Comparison of ENCODE assay signal across 20 cellular contexts in the genomic region with DNA sequence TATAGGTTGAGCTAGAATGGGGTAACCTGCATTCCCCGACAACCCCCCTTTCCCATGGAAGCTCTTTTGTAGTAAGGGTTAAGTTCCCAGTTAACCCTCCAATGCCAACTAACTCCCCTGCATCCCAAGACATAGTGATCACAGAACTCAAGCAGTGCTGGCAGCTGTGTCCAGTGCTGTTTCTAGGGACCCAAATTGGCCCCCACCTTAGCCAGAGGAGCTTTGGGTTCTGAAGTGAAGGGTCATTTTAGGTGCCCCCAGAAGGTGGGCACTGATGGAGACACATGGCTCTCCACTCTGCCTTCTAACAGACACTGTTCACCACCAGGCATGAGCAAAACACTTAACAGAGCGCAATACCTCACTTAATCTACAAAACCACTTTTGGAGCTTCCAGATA. TPM values are rescaled to one million over a fixed set of nuclear protein-coding genes. Genes with fewer than 3 reads are reported as not detected.
DNase-seq lines count a peak whose midpoint lies in the region; ATAC-seq and TF ChIP-seq lines count a peak whose summit lies in the region.
"Had no signal": no experiment of that assay in that cellular context is flagged by ENCODE, and none has a peak within 500 bp of the region (broad histone marks: within the 10 kb centered on the region; RNA-seq: fewer than 3 reads in every experiment).

No MANE protein-coding gene starts in this region.

- H3K9me3 ChIP-seq in CD4-positive, alpha-beta T cell (ENCODE audit: control insufficient read depth, low read length) = no peaks in the 10 kb centered on the region
- no peaks in the 10 kb centered on the region for H3K9me3 ChIP-seq in CD8-positive, alpha-beta memory T cell (ENCODE audit: low read length)
- H3K9me3 ChIP-seq: BLaER1 treated with 17β-estradiol and CSF1 and Interleukin-3, amounts not matched to agents 10 nM and 100 nM had no signal

- H3K36me3 Mint-ChIP-seq in CD4-positive, alpha-beta T cell (ENCODE audit: low read depth) = peaks cover 45% of the 10 kb centered on the region
- peaks cover 4 to 30% (median 5%) of the 10 kb centered on the region in 3 donors for H3K36me3 Mint-ChIP-seq in CD8-positive, alpha-beta memory T cell
- peaks cover 41% of the 10 kb centered on the region for H3K36me3 Mint-ChIP-seq in stimulated activated effector memory CD8-positive, alpha-beta T cell treated with anti-CD3 and anti-CD28 coated beads, Interleukin-12 subunit alpha, Interleukin-12 subunit beta, amount 100 ng/mL, for 72 hours
- H3K36me3 Mint-ChIP-seq in natural killer cell = peaks cover 8% of the 10 kb centered on the region

- H3K4me1 ChIP-seq in CD8-positive, alpha-beta memory T cell (ENCODE audit: insufficient read depth, low read length) = peaks cover 40% of the 10 kb centered on the region

- no peak for ATAC-seq in CD4-positive, alpha-beta T cell (ENCODE audit: poor library complexity)
- no peak for ATAC-seq in stimulated activated effector memory CD8-positive, alpha-beta T cell treated with anti-CD3 and anti-CD28 coated beads, Interleukin-12 subunit alpha, Interleukin-12 subunit beta, amount 100 ng/mL, for 72 hours
- ATAC-seq in natural killer cell = no peak
- ATAC-seq: HepG2 had no signal

- peaks cover 66% of the 10 kb centered on the region for H3K4me1 Mint-ChIP-seq in CD4-positive, alpha-beta T cell (ENCODE audit: low read depth)
- H3K4me1 Mint-ChIP-seq in CD8-positive, alpha-beta memory T cell = peaks cover 43 to 56% (median 54%) of the 10 kb centered on the region in 3 donors
- H3K4me1 Mint-ChIP-seq in stimulated activated effector memory CD8-positive, alpha-beta T cell treated with anti-CD3 and anti-CD28 coated beads, Interleukin-12 subunit alpha, Interleukin-12 subunit beta, amount 100 ng/mL, for 72 hours = peaks cover 43% of the 10 kb centered on the region
- H3K4me1 Mint-ChIP-seq in natural killer cell = peaks cover 32 to 52% of the 10 kb centered on the region in 2 donors

- H3K36me3 ChIP-seq in CD8-positive, alpha-beta memory T cell (ENCODE audit: insufficient read depth, low read length) = peaks cover 13% of the 10 kb centered on the region

- CTCF ChIA-PET in CD4-positive, alpha-beta T cell (lab: Charles Lee) = no interaction called here
- CTCF ChIA-PET in CD8-positive, alpha-beta memory T cell (lab: Charles Lee) = interaction anchor here (1.6 kb wide), 1 partner anchor 117 kb away, joined by 4 read pairs; no protein-coding TSS in a partner anchor

- peak overlapping the region; percentile 86 for H3K27ac Mint-ChIP-seq in CD4-positive, alpha-beta T cell
- H3K27ac Mint-ChIP-seq in CD8-positive, alpha-beta memory T cell = peak overlapping the region in 5 of 8 donors; percentile 32 to 87 (median 60)
- H3K27ac Mint-ChIP-seq in stimulated activated effector memory CD8-positive, alpha-beta T cell treated with anti-CD3 and anti-CD28 coated beads, Interleukin-12 subunit alpha, Interleukin-12 subunit beta, amount 100 ng/mL, for 72 hours = peak overlapping the region; percentile 91
- H3K27ac Mint-ChIP-seq in natural killer cell = no peak overlapping the region
- H3K27ac Mint-ChIP-seq: H9 had no signal

- H3K27me3 ChIP-seq in CD4-positive, alpha-beta T cell (ENCODE audit: control insufficient read depth, insufficient read depth, low read length) = no peaks in the 10 kb centered on the region
- no peaks in the 10 kb centered on the region for H3K27me3 ChIP-seq in CD8-positive, alpha-beta memory T cell (ENCODE audit: insufficient read depth, low read length, poor library complexity, severe bottlenecking)
- H3K27me3 ChIP-seq: BLaER1 treated with 17β-estradiol and CSF1 and Interleukin-3, amounts not matched to agents 10 nM and 100 nM had no signal

- no peak for TF ChIP-seq CTCF in CD4-positive, alpha-beta T cell (IDR thresholded peaks at IDR 0.05)
- TF ChIP-seq CTCF in natural killer cell (IDR thresholded peaks at IDR 0.05) = no peak

- no peaks in the 10 kb centered on the region for H3K27me3 Mint-ChIP-seq in CD4-positive, alpha-beta T cell
- H3K27me3 Mint-ChIP-seq in CD8-positive, alpha-beta memory T cell = peaks cover 0 to 2% of the 10 kb centered on the region in 2 donors
- no peaks in the 10 kb centered on the region for H3K27me3 Mint-ChIP-seq in natural killer cell (ENCODE audit: low read depth in 2 of 2)

- intact Hi-C loops in CD4-positive, alpha-beta T cell (cut with DNase I, micrococcal nuclease) = loop anchor here (5.0 to 10.0 kb wide), 3 partner anchors 317 to 491 kb away; a partner anchor contains a TSS
- intact Hi-C loops in natural killer cell (cut with micrococcal nuclease) = loop anchor here (5.0 kb wide), 1 partner anchor 97 kb away; no protein-coding TSS in a partner anchor

- no peaks in the 10 kb centered on the region for H3K9me3 Mint-ChIP-seq in CD4-positive, alpha-beta T cell
- H3K9me3 Mint-ChIP-seq in CD8-positive, alpha-beta memory T cell = no peaks in the 10 kb centered on the region
- H3K9me3 Mint-ChIP-seq in stimulated activated effector memory CD8-positive, alpha-beta T cell treated with anti-CD3 and anti-CD28 coated beads, Interleukin-12 subunit alpha, Interleukin-12 subunit beta, amount 100 ng/mL, for 72 hours = no peaks in the 10 kb centered on the region
- no peaks in the 10 kb centered on the region for H3K9me3 Mint-ChIP-seq in natural killer cell
- H3K9me3 Mint-ChIP-seq: H9 had no signal

- no peak overlapping the region for H3K4me3 ChIP-seq in CD8-positive, alpha-beta memory T cell (ENCODE audit: low read length)
- H3K4me3 ChIP-seq: BLaER1 treated with 17β-estradiol and CSF1 and Interleukin-3, amounts not matched to agents 10 nM and 100 nM had no signal

- DNase-seq in CD4-positive, alpha-beta T cell = no peak
- DNase-seq in CD8-positive, alpha-beta memory T cell = no peak
- DNase-seq in stimulated activated effector memory CD8-positive, alpha-beta T cell treated with anti-CD3 and anti-CD28 coated beads, Interleukin-12 subunit alpha, Interleukin-12 subunit beta, amount 100 ng/mL, for 72 hours (ENCODE audit: low spot score in 2 of 2) = no peak
- no peak for DNase-seq in activated gamma-delta T cell treated with Interleukin-2 at 50 U/mL for 16 hours
- no peak for DNase-seq in natural killer cell
- no peak for DNase-seq in cerebellum (ENCODE audit: low spot score)
- DNase-seq: COR-L47, DMS 273 treated with DMSO at 0.1 percent for 48 hours, DND-41, H9, KBM-7, NCI-H1417, NCI-H187, NCI-H2107, NCI-H510A, OCI-M1, SHP77 had no signal

- peak overlapping the region; percentile 30 for H3K4me3 Mint-ChIP-seq in CD4-positive, alpha-beta T cell
- peak overlapping the region in 3 of 7 donors; percentile 12 to 34 (median 19) for H3K4me3 Mint-ChIP-seq in CD8-positive, alpha-beta memory T cell
- no peak overlapping the region for H3K4me3 Mint-ChIP-seq in stimulated activated effector memory CD8-positive, alpha-beta T cell treated with anti-CD3 and anti-CD28 coated beads, Interleukin-12 subunit alpha, Interleukin-12 subunit beta, amount 100 ng/mL, for 72 hours
- no peak overlapping the region for H3K4me3 Mint-ChIP-seq in natural killer cell
- H3K4me3 Mint-ChIP-seq: H9 had no signal

- no peak overlapping the region for H3K27ac ChIP-seq in CD4-positive, alpha-beta T cell (ENCODE audit: low read depth, low read length)
- H3K27ac ChIP-seq in CD8-positive, alpha-beta memory T cell (ENCODE audit: low read depth, low read length) = no peak overlapping the region
- H3K27ac ChIP-seq in cingulate gyrus (ENCODE audit: low read depth, low read length) = peak overlapping the region; percentile 76
- H3K27ac ChIP-seq: BLaER1 treated with 17β-estradiol and CSF1 and Interleukin-3, amounts not matched to agents 10 nM and 100 nM had no signal

- POLR2A ChIA-PET in CD4-positive, alpha-beta T cell (lab: Charles Lee) = interaction anchor here (0.6 to 1.5 kb wide), 5 partner anchors 12 to 492 kb away, joined by 3 to 4 read pairs (median 3); a partner anchor contains a TSS
- POLR2A ChIA-PET in CD8-positive, alpha-beta memory T cell (lab: Charles Lee) = interaction anchor here (0.6 kb wide), 1 partner anchor 1418 kb away, joined by 4 read pairs; no protein-coding TSS in a partner anchor

RNA-seq across cellular contexts. Expression of a gene that starts 7.1 kb away (rescaled TPM):
- 1 to 10 TPM in 1 of 2 experiments, under 1 TPM in 1; 0.66 to 1.6 TPM for total RNA-seq in CD4-positive, alpha-beta T cell
- 1 to 10 TPM in 1 of 2 experiments, under 1 TPM in 1; 0.84 to 1.1 TPM for total RNA-seq in CD8-positive, alpha-beta memory T cell
- polyA plus RNA-seq in CD8-positive, alpha-beta memory T cell = 0.97 TPM
- 1 to 10 TPM in 1 of 3 donors, under 1 TPM in 2; 0.33 to 2.3 (median 0.65) TPM for total RNA-seq in natural killer cell
- 0.64 TPM for total RNA-seq in cerebellum

Comparison
In these comparisons a context has a peak if more than half of its experiments do, and no peak if none do; other contexts are left out.
1. H3K27ac Mint-ChIP-seq: peak in CD4-positive, alpha-beta T cell (single experiment), CD8-positive, alpha-beta memory T cell (5 of 8) and stimulated activated effector memory CD8-positive, alpha-beta T cell treated with anti-CD3 and anti-CD28 coated beads, Interleukin-12 subunit alpha, Interleukin-12 subunit beta, amount 100 ng/mL, for 72 hours (single experiment); none in natural killer cell (0 of 2).